In the genomic region with DNA sequence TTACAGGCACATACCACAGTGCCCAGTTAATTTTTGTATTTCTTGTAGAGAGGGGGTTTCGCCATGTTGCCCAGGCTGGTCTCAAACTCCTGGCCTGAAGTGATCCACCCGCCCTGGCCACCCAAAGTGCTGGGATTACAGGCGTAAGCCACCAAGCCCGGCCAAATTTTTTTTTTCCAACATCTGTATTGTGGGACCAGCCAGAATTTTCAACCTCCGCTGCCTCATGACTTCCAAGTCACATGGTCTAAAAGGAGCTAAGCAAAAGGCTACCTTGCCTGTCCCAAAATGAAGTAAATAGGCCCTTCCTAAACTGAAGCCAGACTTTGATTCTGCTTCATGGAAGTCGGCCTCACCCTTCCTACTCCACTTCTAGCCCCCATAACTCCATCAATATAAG, we compare ENCODE assay signal across 16 cellular contexts.
"Had no signal": no experiment of that assay in that cellular context is flagged by ENCODE, and none has a peak within 500 bp of the region (broad histone marks: within the 10 kb centered on the region; RNA-seq: fewer than 3 reads in every experiment).

No MANE protein-coding gene starts in this region.

- H3K4me3 ChIP-seq: adrenal gland, colonic mucosa, hepatocyte, tibial nerve had no signal

- H3K4me2 ChIP-seq: hepatocyte, SK-N-SH had no signal

- H3K27me3 Mint-ChIP-seq: activated CD4-positive, alpha-beta T cell treated with anti-CD3 and anti-CD28 coated beads, Interleukin-2, amount 10 ng/mL, durations not matched to agents 24 days and 14 days; naive B cell had no signal

- H3K27me3 ChIP-seq: adrenal gland, colonic mucosa, hepatocyte, tibial nerve had no signal

- H3K9me3 ChIP-seq: adrenal gland, colonic mucosa, SK-N-SH, tibial nerve had no signal

- H3K4me3 Mint-ChIP-seq: activated CD4-positive, alpha-beta T cell treated with anti-CD3 and anti-CD28 coated beads, Interleukin-2, amount 10 ng/mL, durations not matched to agents 24 days and 14 days; mesothelial cell of epicardium; T-helper 1 cell treated with Interleukin-12 subunit alpha and Interleukin-12 subunit beta and Interleukin-4 antibody, amounts not matched to agents 30 μg/mL and 1 μg/mL, for 36 hours; WTC11 had no signal

- H3K9me3 Mint-ChIP-seq: activated CD4-positive, alpha-beta T cell treated with anti-CD3 and anti-CD28 coated beads, Interleukin-2, amount 10 ng/mL, durations not matched to agents 24 days and 14 days; mesothelial cell of epicardium; naive B cell; T-helper 1 cell treated with Interleukin-12 subunit alpha and Interleukin-12 subunit beta and Interleukin-4 antibody, amounts not matched to agents 30 μg/mL and 1 μg/mL, for 36 hours; WTC11 had no signal

- H3K27ac ChIP-seq: colonic mucosa, hepatocyte had no signal

- ATAC-seq: WTC11 had no signal

- H3K27ac Mint-ChIP-seq: activated CD4-positive, alpha-beta T cell treated with anti-CD3 and anti-CD28 coated beads, Interleukin-2, amount 10 ng/mL, durations not matched to agents 24 days and 14 days had no signal

- H3K36me3 ChIP-seq: colonic mucosa had no signal

- DNase-seq: activated CD4-positive, alpha-beta T cell treated with anti-CD3 and anti-CD28 coated beads, Interleukin-2, amount 10 ng/mL, durations not matched to agents 24 days and 14 days; activated effector memory CD4-positive, alpha-beta T cell treated with anti-CD3 and anti-CD28 coated beads, Interleukin-2, amount 50 U/mL, for 16 hours; activated T-cell treated with anti-CD3 and anti-CD28 coated beads for 4 hours; adrenal gland; caudate nucleus; colonic mucosa; naive B cell; occipital lobe; SK-N-SH; stimulated activated CD4-positive, alpha-beta T cell treated with anti-CD3 and anti-CD28 coated beads, Interleukin-15, amount 100 ng/mL, for 24 hours; stimulated activated CD4-positive, alpha-beta T cell treated with anti-CD3 and anti-CD28 coated beads, Interleukin-4, amount 100 ng/mL, for 4 hours had no signal

- H3K4me1 ChIP-seq: colonic mucosa had no signal

- H2AFZ ChIP-seq: hepatocyte had no signal

- H3K9ac ChIP-seq: SK-N-SH had no signal
